8 cellular contexts compared by ENCODE assay signal in genomic region chr2:169824373-169825333, GRCh38. TPM values are rescaled to one million over a fixed set of nuclear protein-coding genes. Genes with fewer than 3 reads are reported as not detected.
DNase-seq lines count a peak whose midpoint lies in the region; ATAC-seq and TF ChIP-seq lines count a peak whose summit lies in the region.

Gene METTL5 (minus strand): TSS chr2:169824905. CDS start chr2:169824597, 308 bp downstream.

- H3K9me3 Mint-ChIP-seq in activated T-helper 2 cell treated with anti-CD3 and anti-CD28 coated beads, Interferon-gamma antibody, Interleukin-2, Interleukin-4, amounts not matched to agents 10 μg/mL and 5 μg/mL and 100 μg/mL, durations not matched to agents 14 hours and 24 hours and 36 hours = no peaks in the 10 kb centered on the region
- H3K9me3 Mint-ChIP-seq in naive thymus-derived CD8-positive, alpha-beta T cell = no peaks in the 10 kb centered on the region

- peak within 1 kb of the TSS; percentile 99 for H3K4me2 ChIP-seq in DOHH2 (ENCODE audit: low read length)

- intact Hi-C loops in activated T-helper 2 cell treated with anti-CD3 and anti-CD28 coated beads, Interferon-gamma antibody, Interleukin-2, Interleukin-4, amounts not matched to agents 10 μg/mL and 5 μg/mL and 100 μg/mL, durations not matched to agents 14 hours and 24 hours and 36 hours (cut with micrococcal nuclease) = loop anchor here (1.0 to 10.0 kb wide), 5 partner anchors 25 to 1100 kb away; partner anchors contain the start of genes FASTKD1 and GORASP2

- H4K20me1 ChIP-seq in DOHH2 (ENCODE audit: control insufficient read depth, insufficient read depth, low read depth, low read length) = peaks cover 14% of the 10 kb centered on the region

- no peaks in the 10 kb centered on the region for H3K27me3 Mint-ChIP-seq in activated T-helper 2 cell treated with anti-CD3 and anti-CD28 coated beads, Interferon-gamma antibody, Interleukin-2, Interleukin-4, amounts not matched to agents 10 μg/mL and 5 μg/mL and 100 μg/mL, durations not matched to agents 14 hours and 24 hours and 36 hours (ENCODE audit: low read depth)
- H3K27me3 Mint-ChIP-seq in naive thymus-derived CD8-positive, alpha-beta T cell = no peaks in the 10 kb centered on the region

- peak within 1 kb of the TSS; percentile 93 for H3K4me3 Mint-ChIP-seq in activated T-helper 2 cell treated with anti-CD3 and anti-CD28 coated beads, Interferon-gamma antibody, Interleukin-2, Interleukin-4, amounts not matched to agents 10 μg/mL and 5 μg/mL and 100 μg/mL, durations not matched to agents 14 hours and 24 hours and 36 hours (ENCODE audit: low read depth)
- peak within 1 kb of the TSS; percentile 82 to 97 (median 94) for H3K4me3 Mint-ChIP-seq in naive thymus-derived CD8-positive, alpha-beta T cell

- H3K9me3 ChIP-seq in DOHH2 (ENCODE audit: control insufficient read depth, insufficient read depth, low read length) = no peaks in the 10 kb centered on the region
- H3K9me3 ChIP-seq in KOPT-K1 (ENCODE audit: insufficient read depth, low read length, poor library complexity, severe bottlenecking) = no peaks in the 10 kb centered on the region

- H3K36me3 Mint-ChIP-seq in activated T-helper 2 cell treated with anti-CD3 and anti-CD28 coated beads, Interferon-gamma antibody, Interleukin-2, Interleukin-4, amounts not matched to agents 10 μg/mL and 5 μg/mL and 100 μg/mL, durations not matched to agents 14 hours and 24 hours and 36 hours (ENCODE audit: low read depth) = peaks cover 44% of the 10 kb centered on the region
- peaks cover 0 to 30% (median 6%) of the 10 kb centered on the region in 3 donors for H3K36me3 Mint-ChIP-seq in naive thymus-derived CD8-positive, alpha-beta T cell

- no peaks in the 10 kb centered on the region for H3K9me2 ChIP-seq in DOHH2 (replicated peaks; ENCODE audit: control insufficient read depth, low read length)

- peaks cover 50% of the 10 kb centered on the region for H3K4me1 Mint-ChIP-seq in activated T-helper 2 cell treated with anti-CD3 and anti-CD28 coated beads, Interferon-gamma antibody, Interleukin-2, Interleukin-4, amounts not matched to agents 10 μg/mL and 5 μg/mL and 100 μg/mL, durations not matched to agents 14 hours and 24 hours and 36 hours (ENCODE audit: low read depth)
- peaks cover 33 to 72% (median 66%) of the 10 kb centered on the region in 4 donors for H3K4me1 Mint-ChIP-seq in naive thymus-derived CD8-positive, alpha-beta T cell

- DNase-seq in RPMI8226 (peak; percentile 89), fibroblast of peridontal ligament (ENCODE audit: extremely low read depth) (peak; percentile 66)
- peak; percentile 74 for DNase-seq in activated T-helper 2 cell treated with anti-CD3 and anti-CD28 coated beads, Interferon-gamma antibody, Interleukin-2, Interleukin-4, amounts not matched to agents 10 μg/mL and 5 μg/mL and 100 μg/mL, durations not matched to agents 14 hours and 24 hours and 36 hours (ENCODE audit: low spot score)
- peak; percentile 46 to 79 (median 76) for DNase-seq in naive thymus-derived CD8-positive, alpha-beta T cell
- DNase-seq in stimulated activated naive CD4-positive, alpha-beta T cell treated with Interleukin-2 at 50 U/mL for 16 hours (lab: John Stamatoyannopoulos, UW) = peak; percentile 73

- no peaks in the 10 kb centered on the region for H3K27me3 ChIP-seq in DOHH2 (ENCODE audit: control insufficient read depth, low read length)

- H3K79me2 ChIP-seq in DOHH2 (ENCODE audit: control insufficient read depth, low read length) = peaks cover 68% of the 10 kb centered on the region

- peaks cover 12% of the 10 kb centered on the region for H3F3A ChIP-seq in DOHH2 (ENCODE audit: control insufficient read depth, insufficient read depth)

- POLR2A ChIA-PET in naive thymus-derived CD8-positive, alpha-beta T cell (lab: Charles Lee) = interaction anchor here (0.6 to 1.8 kb wide), 6 partner anchors 9 to 341 kb away, joined by 3 to 11 read pairs (median 4); partner anchors contain the start of gene SSB

- H3K27ac ChIP-seq in DOHH2 (ENCODE audit: low read depth, low read length) (peak within 1 kb of the TSS; percentile 44), KOPT-K1 (ENCODE audit: low read depth, low read length, poor library complexity, severe bottlenecking) (peak within 1 kb of the TSS; percentile 76)

- H3K27ac Mint-ChIP-seq in activated T-helper 2 cell treated with anti-CD3 and anti-CD28 coated beads, Interferon-gamma antibody, Interleukin-2, Interleukin-4, amounts not matched to agents 10 μg/mL and 5 μg/mL and 100 μg/mL, durations not matched to agents 14 hours and 24 hours and 36 hours = peak within 1 kb of the TSS; percentile 79
- H3K27ac Mint-ChIP-seq in naive thymus-derived CD8-positive, alpha-beta T cell = peak within 1 kb of the TSS; percentile 84 to 97 (median 95)

- ATAC-seq in GM21786 (IDR thresholded peaks at IDR 0.05; ENCODE audit: unreplicated experiment) = peak; percentile 53
- peak; percentile 68 to 71 for ATAC-seq in naive thymus-derived CD8-positive, alpha-beta T cell

- peaks cover 35% of the 10 kb centered on the region for H3K4me1 ChIP-seq in DOHH2 (ENCODE audit: control insufficient read depth, low read length)

- H3K4me3 ChIP-seq in DOHH2 (ENCODE audit: low read length) = peak within 1 kb of the TSS; percentile 90

- peak; percentile 97 for TF ChIP-seq CTCF in DOHH2 (IDR thresholded peaks at IDR 0.05; ENCODE audit: low read depth, low read length, poor library complexity, severe bottlenecking)

- peaks cover 38% of the 10 kb centered on the region for H3K36me3 ChIP-seq in DOHH2 (ENCODE audit: control insufficient read depth, low read length)
- H3K36me3 ChIP-seq in KOPT-K1 (ENCODE audit: insufficient read depth, low read length) = peaks cover 33% of the 10 kb centered on the region

RNA-seq across cellular contexts. Expression of gene METTL5, which starts in this region (rescaled TPM):
- 88.2 and 95.2 TPM in 2 replicates for total RNA-seq in activated T-helper 2 cell treated with anti-CD3 and anti-CD28 coated beads, Interferon-gamma antibody, Interleukin-2, Interleukin-4, amounts not matched to agents 10 μg/mL and 5 μg/mL and 100 μg/mL, durations not matched to agents 14 hours and 24 hours and 36 hours
- 10 to 100 TPM; 50.8 to 58.1 TPM for total RNA-seq in naive thymus-derived CD8-positive, alpha-beta T cell
- polyA plus RNA-seq in naive thymus-derived CD8-positive, alpha-beta T cell = 100 to 1,000 TPM; 115 to 155 (median 130) TPM

Comparison
In these comparisons a context has a peak if more than half of its experiments do, and no peak if none do; other contexts are left out.
1. Peak in every context shown above with its lines: DNase-seq, ATAC-seq, H3K4me3 ChIP-seq and H3K27ac ChIP-seq.